In genomic region chr19:9205506-9206113, GRCh38 we compare ENCODE assay signal across 9 cellular contexts. TPM values are rescaled to one million over a fixed set of nuclear protein-coding genes. Genes with fewer than 3 reads are reported as not detected.
DNase-seq lines count a peak whose midpoint lies in the region; ATAC-seq and TF ChIP-seq lines count a peak whose summit lies in the region.
"Had no signal": no experiment of that assay in that cellular context is flagged by ENCODE, and none has a peak within 500 bp of the region (broad histone marks: within the 10 kb centered on the region; RNA-seq: fewer than 3 reads in every experiment).

No MANE protein-coding gene starts in this region.

- no peak overlapping the region for H2AFZ ChIP-seq in trophoblast cell (ENCODE audit: insufficient read depth, low read length, poor library complexity)

- CTCF ChIA-PET in activated naive CD4-positive, alpha-beta T cell treated with anti-CD3 and anti-CD28 coated beads for 36 hours (lab: Charles Lee): interaction anchor here (0.6 to 1.3 kb wide), 14 partner anchors 11 to 795 kb away, joined by 3 to 5 read pairs (median 3); partner anchors contain the start of gene OR7D2

- H3K27me3 Mint-ChIP-seq in activated naive CD4-positive, alpha-beta T cell treated with anti-CD3 and anti-CD28 coated beads for 36 hours (ENCODE audit: low read depth): peaks cover 2% of the 10 kb centered on the region

- no peak overlapping the region for H4K12ac ChIP-seq in trophoblast cell (ENCODE audit: low read depth, low read length)

- no peak overlapping the region for H2AK5ac ChIP-seq in trophoblast cell (ENCODE audit: low read length)

- no peak overlapping the region for H4K91ac ChIP-seq in trophoblast cell (ENCODE audit: low read depth, low read length)

- no peaks in the 10 kb centered on the region for H3K79me2 ChIP-seq in trophoblast cell (ENCODE audit: control insufficient read depth, insufficient read depth, low read length, poor library complexity)

- no peak overlapping the region for H3K23ac ChIP-seq in trophoblast cell (ENCODE audit: low read length)

- peaks cover 2% of the 10 kb centered on the region for H3K4me1 Mint-ChIP-seq in activated naive CD4-positive, alpha-beta T cell treated with anti-CD3 and anti-CD28 coated beads for 36 hours (ENCODE audit: low read depth)

- H3K9me3 Mint-ChIP-seq in activated naive CD4-positive, alpha-beta T cell treated with anti-CD3 and anti-CD28 coated beads for 36 hours: no peaks in the 10 kb centered on the region

- intact Hi-C loops in activated naive CD4-positive, alpha-beta T cell treated with anti-CD3 and anti-CD28 coated beads for 36 hours (cut with micrococcal nuclease): loop anchor here (1.0 to 5.0 kb wide), 4 partner anchors 69 to 422 kb away; partner anchors contain the start of gene ZNF426
- intact Hi-C loops in tibial artery (cut with DNase I; ENCODE audit: low total_unique reads): loop anchor here (10.0 kb wide), 1 partner anchor 599 kb away; no protein-coding TSS in a partner anchor

- DNase-seq in DMS 273 (lab: John Stamatoyannopoulos, UW; ENCODE audit: unreplicated experiment) (peak; percentile 79), KG1 (lab: John Stamatoyannopoulos, UW) (peak; percentile 21), SK-MEL-5 (ENCODE audit: low read depth, low spot score) (peak; percentile 62), glomerular endothelial cell (ENCODE audit: extremely low read depth, low read depth, low spot score) (peak; percentile 22), trophoblast cell (peak; percentile 60 to 79), tibial artery (peak; percentile 63 to 81)
- DNase-seq in activated naive CD4-positive, alpha-beta T cell treated with anti-CD3 and anti-CD28 coated beads for 36 hours: peak; percentile 76

- no peak overlapping the region for H4K8ac ChIP-seq in trophoblast cell (ENCODE audit: low read depth, low read length)

- in situ Hi-C loops in SK-MEL-5 (cut with HindIII; ENCODE audit: low pct_unique_long_range_greater_than_20kb, low sequenced_read_pairs): no loop called here

- no peak overlapping the region for H3K18ac ChIP-seq in trophoblast cell (ENCODE audit: low read length)

- no peaks in the 10 kb centered on the region for H3K36me3 ChIP-seq in trophoblast cell (ENCODE audit: control insufficient read depth in 1 of 2, insufficient read depth in 2 of 2, low read length in 2 of 2)
- no peaks in the 10 kb centered on the region for H3K36me3 ChIP-seq in tibial artery

- no peaks in the 10 kb centered on the region for H3K4me1 ChIP-seq in trophoblast cell (ENCODE audit: control insufficient read depth in 1 of 2, insufficient read depth in 2 of 2, low read length in 2 of 2)
- H3K4me1 ChIP-seq in tibial artery: peaks cover 0 to 4% (median 0%) of the 10 kb centered on the region in 4 donors

- H3K36me3 Mint-ChIP-seq in activated naive CD4-positive, alpha-beta T cell treated with anti-CD3 and anti-CD28 coated beads for 36 hours (ENCODE audit: low read depth): no peaks in the 10 kb centered on the region

- H3K9me3 ChIP-seq in trophoblast cell (ENCODE audit: insufficient read depth, low read depth, low read length) (peaks cover 4% of the 10 kb centered on the region), tibial artery (no peaks in the 10 kb centered on the region)

- no peaks in the 10 kb centered on the region for H3K79me1 ChIP-seq in trophoblast cell (ENCODE audit: low read length)

- H3K4ac ChIP-seq in trophoblast cell (ENCODE audit: low read depth, low read length): no peak overlapping the region

- H3K4me3 ChIP-seq in trophoblast cell (ENCODE audit: low read depth, low read length) (no peak overlapping the region), tibial artery (peak overlapping the region; percentile 32 to 36)

- TF ChIP-seq CTCF in tibial artery (IDR thresholded peaks at IDR 0.05): peak; percentile 82 to 92

- no peak overlapping the region for H3K9ac ChIP-seq in trophoblast cell (ENCODE audit: low read length)

- H3K27ac Mint-ChIP-seq in activated naive CD4-positive, alpha-beta T cell treated with anti-CD3 and anti-CD28 coated beads for 36 hours: no peak overlapping the region

- no peak overlapping the region for H2BK5ac ChIP-seq in trophoblast cell (ENCODE audit: low read depth, low read length, poor library complexity)

- peak overlapping the region; percentile 25 for H3K4me3 Mint-ChIP-seq in activated naive CD4-positive, alpha-beta T cell treated with anti-CD3 and anti-CD28 coated beads for 36 hours

- H3K27me3 ChIP-seq in trophoblast cell (ENCODE audit: insufficient read depth, low read length) (no peaks in the 10 kb centered on the region), tibial artery (peaks cover 0 to 3% of the 10 kb centered on the region in 2 donors)

- H3K27ac ChIP-seq in trophoblast cell (ENCODE audit: low read depth, low read length): no peak overlapping the region
- H3K27ac ChIP-seq in tibial artery: no peak overlapping the region
- H3K27ac ChIP-seq: epithelial cell of prostate had no signal

- no peak overlapping the region for H2BK12ac ChIP-seq in trophoblast cell (ENCODE audit: low read length)

- ATAC-seq in GM21528 (IDR thresholded peaks at IDR 0.05; ENCODE audit: low FRiP score, unreplicated experiment): no peak

- no peak overlapping the region for H3K14ac ChIP-seq in trophoblast cell (ENCODE audit: low read length)

- no peak overlapping the region for H3K4me2 ChIP-seq in trophoblast cell (ENCODE audit: low read length)

- H2BK120ac ChIP-seq in trophoblast cell (ENCODE audit: insufficient read depth, low read length, poor library complexity): no peak overlapping the region

- WGBS in trophoblast cell (ENCODE audit: extremely low coverage, insufficient coverage, insufficient read length): no CpG with 5 or more reads among the region's 13 CpGs

RNA-seq across cellular contexts. Expression of gene OR7D4, which starts 13.8 kb away (rescaled TPM):
- not detected in 2 replicates for total RNA-seq in SK-MEL-5 (2014; rRNA removed; shearing (Covaris generic))
- not detected in 2 replicates for polyA plus RNA-seq in SK-MEL-5 (2015; cell fraction: cytosol; rRNA removed)
- not detected in 2 replicates for polyA plus RNA-seq in SK-MEL-5 (2015; cell fraction: nucleus; rRNA removed)
- not detected for total RNA-seq in activated naive CD4-positive, alpha-beta T cell treated with anti-CD3 and anti-CD28 coated beads for 36 hours
- total RNA-seq in glomerular endothelial cell: not detected in 2 replicates
- polyA plus RNA-seq in trophoblast cell (2013): not detected in 2 replicates

RNA-seq across cellular contexts. Expression of gene OR7D2, which starts 26.8 kb away (rescaled TPM):
- 0.05 TPM in 1 of 2 replicates, not detected in the other for total RNA-seq in SK-MEL-5 (2014; rRNA removed; shearing (Covaris generic))
- polyA plus RNA-seq in SK-MEL-5 (2015; cell fraction: cytosol; rRNA removed): not detected in 2 replicates
- polyA plus RNA-seq in SK-MEL-5 (2015; cell fraction: nucleus; rRNA removed): not detected in 2 replicates
- under 1 TPM; 0.14 to 0.30 TPM for total RNA-seq in activated naive CD4-positive, alpha-beta T cell treated with anti-CD3 and anti-CD28 coated beads for 36 hours
- 0.35 TPM in 1 of 2 replicates, not detected in the other for total RNA-seq in glomerular endothelial cell
- polyA plus RNA-seq in trophoblast cell (2013): 0.01 and 0.03 TPM in 2 replicates

RNA-seq across cellular contexts. Expression of gene OR7E24, which starts 45.1 kb away (rescaled TPM):
- total RNA-seq in SK-MEL-5 (2014; rRNA removed; shearing (Covaris generic)): not detected in 2 replicates
- polyA plus RNA-seq in SK-MEL-5 (2015; cell fraction: cytosol; rRNA removed): not detected in 2 replicates
- not detected in 2 replicates for polyA plus RNA-seq in SK-MEL-5 (2015; cell fraction: nucleus; rRNA removed)
- not detected for total RNA-seq in activated naive CD4-positive, alpha-beta T cell treated with anti-CD3 and anti-CD28 coated beads for 36 hours
- not detected in 2 replicates for total RNA-seq in glomerular endothelial cell
- polyA plus RNA-seq in trophoblast cell (2013): not detected in 2 replicates

Comparison
In these comparisons a context has a peak if more than half of its experiments do, and no peak if none do; other contexts are left out.
1. DNase-seq: peak in every context shown above with its lines; median percentile 79 in DMS 273; 76 in activated naive CD4-positive, alpha-beta T cell treated with anti-CD3 and anti-CD28 coated beads for 36 hours; 72 in tibial artery; 70 in trophoblast cell; 62 in SK-MEL-5; 22 in glomerular endothelial cell; 21 in KG1.